Comparison of ENCODE assay signal across 25 cellular contexts in the genomic region with DNA sequence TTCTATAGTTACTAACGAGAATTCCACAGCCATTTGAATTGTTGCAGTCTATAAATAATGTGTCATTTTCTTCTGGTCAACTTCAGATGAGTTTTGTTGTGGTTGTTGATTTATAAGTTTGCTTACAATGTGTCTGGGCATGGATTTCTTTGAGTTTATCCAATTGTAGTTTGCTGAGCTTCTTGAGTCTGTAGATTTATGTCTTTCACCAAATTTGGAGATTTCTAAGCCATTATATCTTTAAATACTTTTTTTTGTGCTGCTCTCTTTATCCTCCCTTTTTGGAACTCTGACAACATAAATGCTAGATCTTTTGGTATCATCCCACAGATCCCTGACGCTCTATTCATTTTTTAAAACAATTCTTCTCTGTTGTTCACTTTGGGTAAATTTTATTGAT.
"Had no signal": no experiment of that assay in that cellular context is flagged by ENCODE, and none has a peak within 500 bp of the region (broad histone marks: within the 10 kb centered on the region; RNA-seq: fewer than 3 reads in every experiment).

No MANE protein-coding gene starts in this region.

- H3K4me3 ChIP-seq: colonic mucosa, coronary artery, dorsolateral prefrontal cortex, esophagus muscularis mucosa, esophagus squamous epithelium, gastrocnemius medialis, gastroesophageal sphincter, heart left ventricle, heart right ventricle, hepatocyte had no signal

- H3K9me3 ChIP-seq: colonic mucosa, esophagus muscularis mucosa, esophagus squamous epithelium, gastrocnemius medialis had no signal

- H3K36me3 ChIP-seq: colonic mucosa, esophagus muscularis mucosa, esophagus squamous epithelium, gastrocnemius medialis, gastroesophageal sphincter, heart left ventricle, heart right ventricle had no signal

- H3K27ac ChIP-seq: colonic mucosa, coronary artery, dorsolateral prefrontal cortex, epithelial cell of prostate, esophagus muscularis mucosa, esophagus squamous epithelium, foreskin keratinocyte, gastrocnemius medialis, gastroesophageal sphincter, heart left ventricle, heart right ventricle, hepatocyte had no signal

- H3K4me2 ChIP-seq: hepatocyte had no signal

- DNase-seq: colonic mucosa; cortex of kidney; dermis blood vessel endothelial cell; dorsolateral prefrontal cortex; effector CD4-positive, alpha-beta T cell; effector CD8-positive, alpha-beta T cell; effector memory CD4-positive, alpha-beta T cell; effector memory CD8-positive, alpha-beta T cell; endodermal cell; erythroblast; esophagus squamous epithelium; foreskin fibroblast; foreskin keratinocyte; foreskin melanocyte; gastrocnemius medialis; glutamatergic neuron; head of caudate nucleus; heart left ventricle; heart right ventricle had no signal

- H2AFZ ChIP-seq: hepatocyte had no signal

- H3K27me3 ChIP-seq: colonic mucosa, dorsolateral prefrontal cortex, esophagus muscularis mucosa, esophagus squamous epithelium, gastrocnemius medialis, gastroesophageal sphincter, heart left ventricle, heart right ventricle, hepatocyte had no signal

- H3K4me1 ChIP-seq: colonic mucosa, esophagus squamous epithelium, foreskin keratinocyte, gastrocnemius medialis had no signal

- ATAC-seq: effector memory CD8-positive, alpha-beta T cell; esophagus mucosa; foreskin keratinocyte; gastrocnemius medialis; gastroesophageal sphincter; heart left ventricle; heart right ventricle had no signal
